Comparison of ENCODE assay signal across 7 cellular contexts in the genomic region with DNA sequence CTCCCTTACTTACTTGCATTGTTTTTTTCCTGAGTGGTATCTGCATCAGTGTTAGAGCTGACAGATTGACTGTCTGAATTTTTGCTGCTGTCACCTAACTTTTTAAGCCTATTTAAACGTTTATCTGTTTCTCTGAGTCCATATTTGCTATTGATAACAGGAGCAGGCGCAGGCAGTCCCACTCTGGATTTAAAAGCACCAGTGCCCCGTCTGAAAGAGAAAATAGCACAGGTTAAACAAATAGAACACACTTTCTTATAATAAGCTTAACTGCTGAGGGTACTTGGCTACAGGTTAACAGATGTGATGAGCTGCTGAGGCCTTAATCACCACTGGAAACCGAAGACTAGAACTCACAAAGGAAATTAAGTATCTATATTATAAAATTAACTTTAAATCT.
"Had no signal": no experiment of that assay in that cellular context is flagged by ENCODE, and none has a peak within 500 bp of the region (broad histone marks: within the 10 kb centered on the region; RNA-seq: fewer than 3 reads in every experiment).

No MANE protein-coding gene starts in this region.

- H3K27ac ChIP-seq: GM23248, HL-60, KMS-11 had no signal

- H2AFZ ChIP-seq: GM23248 had no signal

- DNase-seq: GM23248, H9, HCEC 1CT, IMR-90 had no signal

- H3K4me3 Mint-ChIP-seq: H9 had no signal

- H3K4me3 ChIP-seq: GM23248, K562 had no signal

- H3K9me3 Mint-ChIP-seq: H9 had no signal

- H3K4me1 Mint-ChIP-seq: H9 had no signal

- H3K4me2 ChIP-seq: KMS-11 had no signal

- ATAC-seq: K562 had no signal
